1 cellular context compared by ENCODE assay signal in the genomic region with DNA sequence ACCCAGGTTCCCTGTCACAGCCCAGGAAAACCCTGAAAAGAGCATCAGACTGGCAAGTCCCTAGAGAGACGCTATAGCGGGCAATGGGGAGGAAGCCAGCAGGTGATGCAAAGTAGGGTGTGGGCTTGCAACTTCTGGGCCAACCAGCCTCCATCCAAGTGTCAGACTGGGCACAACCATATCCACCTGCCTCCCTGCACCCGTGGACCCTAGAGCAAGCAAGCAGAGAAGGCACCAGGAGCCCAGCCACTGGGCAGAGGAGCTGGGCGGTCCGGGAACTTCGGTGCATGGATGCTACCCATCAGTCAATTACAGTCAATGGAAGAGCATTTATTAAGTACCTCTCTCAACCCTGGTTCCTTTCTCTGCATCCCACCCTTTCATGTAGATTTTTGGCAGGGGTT.
TF ChIP-seq lines count a peak whose summit lies in the region.

No MANE protein-coding gene starts in this region.

TF ChIP-seq in WTC11, 78 proteins besides CTCF, POLR2A, EP300 and RAD21 (continued from another document):
- TF ChIP-seq, protein P1, sequence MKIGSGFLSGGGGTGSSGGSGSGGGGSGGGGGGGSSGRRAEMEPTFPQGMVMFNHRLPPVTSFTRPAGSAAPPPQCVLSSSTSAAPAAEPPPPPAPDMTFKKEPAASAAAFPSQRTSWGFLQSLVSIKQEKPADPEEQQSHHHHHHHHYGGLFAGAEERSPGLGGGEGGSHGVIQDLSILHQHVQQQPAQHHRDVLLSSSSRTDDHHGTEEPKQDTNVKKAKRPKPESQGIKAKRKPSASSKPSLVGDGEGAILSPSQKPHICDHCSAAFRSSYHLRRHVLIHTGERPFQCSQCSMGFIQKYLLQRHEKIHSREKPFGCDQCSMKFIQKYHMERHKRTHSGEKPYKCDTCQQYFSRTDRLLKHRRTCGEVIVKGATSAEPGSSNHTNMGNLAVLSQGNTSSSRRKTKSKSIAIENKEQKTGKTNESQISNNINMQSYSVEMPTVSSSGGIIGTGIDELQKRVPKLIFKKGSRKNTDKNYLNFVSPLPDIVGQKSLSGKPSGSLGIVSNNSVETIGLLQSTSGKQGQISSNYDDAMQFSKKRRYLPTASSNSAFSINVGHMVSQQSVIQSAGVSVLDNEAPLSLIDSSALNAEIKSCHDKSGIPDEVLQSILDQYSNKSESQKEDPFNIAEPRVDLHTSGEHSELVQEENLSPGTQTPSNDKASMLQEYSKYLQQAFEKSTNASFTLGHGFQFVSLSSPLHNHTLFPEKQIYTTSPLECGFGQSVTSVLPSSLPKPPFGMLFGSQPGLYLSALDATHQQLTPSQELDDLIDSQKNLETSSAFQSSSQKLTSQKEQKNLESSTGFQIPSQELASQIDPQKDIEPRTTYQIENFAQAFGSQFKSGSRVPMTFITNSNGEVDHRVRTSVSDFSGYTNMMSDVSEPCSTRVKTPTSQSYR (CRISPR knock-in tag; IDR thresholded peaks at IDR 0.05): no peak
- TF ChIP-seq, protein P2, sequence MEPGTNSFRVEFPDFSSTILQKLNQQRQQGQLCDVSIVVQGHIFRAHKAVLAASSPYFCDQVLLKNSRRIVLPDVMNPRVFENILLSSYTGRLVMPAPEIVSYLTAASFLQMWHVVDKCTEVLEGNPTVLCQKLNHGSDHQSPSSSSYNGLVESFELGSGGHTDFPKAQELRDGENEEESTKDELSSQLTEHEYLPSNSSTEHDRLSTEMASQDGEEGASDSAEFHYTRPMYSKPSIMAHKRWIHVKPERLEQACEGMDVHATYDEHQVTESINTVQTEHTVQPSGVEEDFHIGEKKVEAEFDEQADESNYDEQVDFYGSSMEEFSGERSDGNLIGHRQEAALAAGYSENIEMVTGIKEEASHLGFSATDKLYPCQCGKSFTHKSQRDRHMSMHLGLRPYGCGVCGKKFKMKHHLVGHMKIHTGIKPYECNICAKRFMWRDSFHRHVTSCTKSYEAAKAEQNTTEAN (CRISPR knock-in tag; IDR thresholded peaks at IDR 0.05): no peak
- TF ChIP-seq, protein P3, sequence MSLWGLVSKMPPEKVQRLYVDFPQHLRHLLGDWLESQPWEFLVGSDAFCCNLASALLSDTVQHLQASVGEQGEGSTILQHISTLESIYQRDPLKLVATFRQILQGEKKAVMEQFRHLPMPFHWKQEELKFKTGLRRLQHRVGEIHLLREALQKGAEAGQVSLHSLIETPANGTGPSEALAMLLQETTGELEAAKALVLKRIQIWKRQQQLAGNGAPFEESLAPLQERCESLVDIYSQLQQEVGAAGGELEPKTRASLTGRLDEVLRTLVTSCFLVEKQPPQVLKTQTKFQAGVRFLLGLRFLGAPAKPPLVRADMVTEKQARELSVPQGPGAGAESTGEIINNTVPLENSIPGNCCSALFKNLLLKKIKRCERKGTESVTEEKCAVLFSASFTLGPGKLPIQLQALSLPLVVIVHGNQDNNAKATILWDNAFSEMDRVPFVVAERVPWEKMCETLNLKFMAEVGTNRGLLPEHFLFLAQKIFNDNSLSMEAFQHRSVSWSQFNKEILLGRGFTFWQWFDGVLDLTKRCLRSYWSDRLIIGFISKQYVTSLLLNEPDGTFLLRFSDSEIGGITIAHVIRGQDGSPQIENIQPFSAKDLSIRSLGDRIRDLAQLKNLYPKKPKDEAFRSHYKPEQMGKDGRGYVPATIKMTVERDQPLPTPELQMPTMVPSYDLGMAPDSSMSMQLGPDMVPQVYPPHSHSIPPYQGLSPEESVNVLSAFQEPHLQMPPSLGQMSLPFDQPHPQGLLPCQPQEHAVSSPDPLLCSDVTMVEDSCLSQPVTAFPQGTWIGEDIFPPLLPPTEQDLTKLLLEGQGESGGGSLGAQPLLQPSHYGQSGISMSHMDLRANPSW (CRISPR knock-in tag; conservative IDR thresholded peaks at IDR 0.05; ENCODE audit: low read depth): no peak
- TF ChIP-seq GTF2I (CRISPR knock-in tag; conservative IDR thresholded peaks at IDR 0.05) (no peak), SOX15 (CRISPR knock-in tag; IDR thresholded peaks at IDR 0.05) (no peak)
